In the genomic region with DNA sequence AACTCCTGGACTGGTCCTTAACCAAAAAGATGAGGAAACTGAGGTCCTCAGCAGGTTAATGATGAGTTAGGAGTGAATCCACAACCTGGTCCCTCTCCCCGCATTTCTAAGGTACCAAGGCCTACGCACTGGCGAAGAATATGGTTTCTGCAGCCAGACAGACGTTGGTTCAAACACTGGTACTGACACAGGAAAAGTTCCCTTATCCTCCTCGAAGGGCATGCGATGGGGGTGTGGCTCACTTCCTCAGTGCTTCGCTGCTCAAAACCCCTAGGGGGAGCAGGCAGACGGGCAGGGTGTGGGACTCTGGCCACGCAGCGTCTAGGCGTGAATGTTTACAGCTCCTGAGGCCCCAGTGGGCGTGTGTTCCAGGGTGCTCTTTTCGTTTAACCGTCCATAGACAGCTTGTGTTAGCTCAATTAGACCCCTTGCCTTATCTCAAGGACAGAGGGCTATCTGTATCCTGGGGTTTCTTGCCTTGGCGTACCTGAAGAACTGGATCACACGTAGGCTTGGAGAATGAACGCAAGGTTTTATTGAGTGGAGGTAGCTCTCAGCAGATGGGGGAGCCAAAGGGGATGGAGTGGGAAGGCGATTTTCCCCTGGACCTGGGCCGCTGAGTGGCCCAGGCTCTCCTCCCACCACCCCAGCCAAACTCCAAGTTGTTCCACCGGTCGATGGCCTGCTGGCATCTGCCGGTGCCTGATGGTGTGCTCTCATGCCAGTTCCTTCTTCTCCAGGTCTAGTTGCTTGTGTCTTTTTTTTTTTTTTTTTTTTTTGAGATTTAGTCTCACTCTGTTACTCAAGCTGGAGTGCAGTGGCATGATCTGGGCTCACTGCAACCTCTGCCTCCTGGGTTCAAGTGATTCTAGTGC, we compare ENCODE assay signal across 8 cellular contexts. TPM values are rescaled to one million over a fixed set of nuclear protein-coding genes. Genes with fewer than 3 reads are reported as not detected.
DNase-seq lines count a peak whose midpoint lies in the region; ATAC-seq lines count a peak whose summit lies in the region.

No MANE protein-coding gene starts in this region.

- intact Hi-C loops in cardiac septum (cut with DNase I) = loop anchor here (10.0 kb wide), 1 partner anchor 256 kb away; the partner anchor contains the start of gene PARD6B

- DNase-seq in NCI-H748 (lab: John Stamatoyannopoulos, UW; ENCODE audit: unreplicated experiment) (peak; percentile 50), NCI-H748 treated with DMSO at 0.1 percent for 48 hours (lab: John Stamatoyannopoulos, UW) (no peak), SHP77 treated with DMSO at 0.1 percent for 48 hours (lab: John Stamatoyannopoulos, UW) (peak; percentile 30), cardiac septum (ENCODE audit: low spot score) (peak; percentile 77), DMS79 treated with DMSO at 0.1 percent for 48 hours (lab: John Stamatoyannopoulos, UW) (no peak)
- peak; percentile 68 for DNase-seq in activated effector memory CD4-positive, alpha-beta T cell treated with Interleukin-2 at 50 U/mL for 16 hours
- peak; percentile 61 to 72 for DNase-seq in stimulated activated CD4-positive, alpha-beta T cell treated with anti-CD3 and anti-CD28 coated beads, Interleukin-12 subunit alpha, Interleukin-12 subunit beta, amount 100 ng/mL, for 24 hours (ENCODE audit: low read depth in 2 of 2)

- peak; percentile 71 for ATAC-seq in HG03432 (IDR thresholded peaks at IDR 0.05; ENCODE audit: unreplicated experiment)

RNA-seq across cellular contexts. Expression of gene PTPN1, which starts 31.8 kb away (rescaled TPM):
- 34.2 TPM for total RNA-seq in cardiac septum

Comparison
In these comparisons a context has a peak if more than half of its experiments do, and no peak if none do; other contexts are left out.
1. DNase-seq: peak in NCI-H748 (single experiment), SHP77 treated with DMSO at 0.1 percent for 48 hours (single experiment), activated effector memory CD4-positive, alpha-beta T cell treated with Interleukin-2 at 50 U/mL for 16 hours (single experiment), cardiac septum (single experiment) and stimulated activated CD4-positive, alpha-beta T cell treated with anti-CD3 and anti-CD28 coated beads, Interleukin-12 subunit alpha, Interleukin-12 subunit beta, amount 100 ng/mL, for 24 hours (2 of 2); none in NCI-H748 treated with DMSO at 0.1 percent for 48 hours (single experiment) and DMS79 treated with DMSO at 0.1 percent for 48 hours (single experiment).